In the genomic region with DNA sequence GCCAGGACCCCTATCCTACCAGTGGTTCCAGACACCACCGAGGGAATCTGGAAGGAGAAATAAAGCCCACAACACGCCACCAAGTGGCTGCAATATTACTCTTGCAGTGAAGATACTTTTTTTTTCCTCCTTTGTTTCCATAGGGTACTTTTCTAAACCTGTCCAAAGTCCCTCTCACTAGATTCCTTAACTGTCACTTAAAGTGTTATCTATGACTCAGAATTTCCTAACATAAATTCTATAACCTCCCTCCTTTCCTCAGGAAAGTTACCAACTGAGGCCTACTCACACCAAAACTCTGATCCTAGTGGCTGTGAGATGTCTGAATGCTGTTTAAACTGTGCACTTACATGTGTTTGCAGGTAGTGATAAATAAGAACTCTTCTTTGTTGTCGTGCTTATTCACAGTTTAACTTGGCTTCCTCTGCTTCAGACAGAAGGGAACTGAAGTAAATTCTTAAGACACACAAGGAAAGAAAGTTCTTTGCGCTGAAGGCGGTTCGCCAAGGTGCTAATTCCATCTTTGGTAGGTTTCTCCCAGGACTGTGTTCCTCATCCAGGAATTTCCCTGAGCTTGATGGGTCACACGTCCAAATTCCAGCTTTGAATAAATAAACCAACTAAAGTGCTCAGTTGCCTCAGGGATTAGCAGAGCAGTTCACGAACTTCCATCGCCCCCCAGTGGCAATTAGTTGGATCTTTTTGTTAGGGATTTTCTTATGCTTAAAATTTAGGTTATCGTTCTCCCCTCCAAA, we compare ENCODE assay signal across 8 cellular contexts. TPM values are rescaled to one million over a fixed set of nuclear protein-coding genes. Genes with fewer than 3 reads are reported as not detected.
DNase-seq lines count a peak whose midpoint lies in the region; ATAC-seq, FAIRE-seq and TF ChIP-seq lines count a peak whose summit lies in the region.

No MANE protein-coding gene starts in this region.

- no peak overlapping the region for H3K4me3 Mint-ChIP-seq in astrocyte (ENCODE audit: unreplicated experiment)

- FAIRE-seq in astrocyte (lab: Jason Lieb, UNC): peak; percentile 98

- H3K27me3 ChIP-seq in MM.1S (replicated peaks; ENCODE audit: insufficient read depth, low read length) (no peaks in the 10 kb centered on the region), astrocyte (ENCODE audit: insufficient read depth, low read length) (no peaks in the 10 kb centered on the region), kidney epithelial cell (ENCODE audit: control insufficient read depth, insufficient read depth, low read length) (no peaks in the 10 kb centered on the region)

- H3K4me3 ChIP-seq in MM.1S (ENCODE audit: low read length) (no peak overlapping the region), astrocyte (ENCODE audit: insufficient read depth, low read depth, low read length) (no peak overlapping the region), kidney epithelial cell (ENCODE audit: low read depth, low read length) (no peak overlapping the region)

- H3K27ac ChIP-seq in MM.1S (ENCODE audit: low read length) (no peak overlapping the region), astrocyte (ENCODE audit: low read depth, low read length) (peak overlapping the region; percentile 78)

- no peaks in the 10 kb centered on the region for H4K20me1 ChIP-seq in MM.1S (ENCODE audit: insufficient read depth, low read length)
- no peaks in the 10 kb centered on the region for H4K20me1 ChIP-seq in astrocyte (ENCODE audit: insufficient read depth, low read length)

- H3K4me2 ChIP-seq in MM.1S (ENCODE audit: low read depth, low read length) (no peak overlapping the region), astrocyte (ENCODE audit: low read length) (peak overlapping the region; percentile 57)

- TF ChIP-seq CTCF in MM.1S (IDR thresholded peaks at IDR 0.05; ENCODE audit: low read length) (peak; percentile 46), astrocyte (IDR thresholded peaks at IDR 0.05; ENCODE audit: insufficient read depth, low read depth, low read length) (peak; percentile 55), kidney epithelial cell (IDR thresholded peaks at IDR 0.05; ENCODE audit: insufficient read depth, low read length, poor library complexity, severe bottlenecking) (peak; percentile 31)

- no peaks in the 10 kb centered on the region for H3K9me3 Mint-ChIP-seq in astrocyte (ENCODE audit: unreplicated experiment)

- H3K9me2 ChIP-seq in MM.1S (replicated peaks; ENCODE audit: insufficient read depth, low read length): no peaks in the 10 kb centered on the region

- no peaks in the 10 kb centered on the region for H3F3A ChIP-seq in MM.1S (ENCODE audit: insufficient read depth, low read length)

- no peaks in the 10 kb centered on the region for H3K4me1 ChIP-seq in MM.1S (ENCODE audit: low read length)
- H3K4me1 ChIP-seq in astrocyte (ENCODE audit: insufficient read depth, low read length): peaks cover 11% of the 10 kb centered on the region

- peak overlapping the region; percentile 75 for H3K27ac Mint-ChIP-seq in astrocyte (ENCODE audit: unreplicated experiment)

- H3K79me2 ChIP-seq in MM.1S (ENCODE audit: low read length) (no peaks in the 10 kb centered on the region), astrocyte (ENCODE audit: insufficient read depth, low read length) (no peaks in the 10 kb centered on the region)

- H2AFZ ChIP-seq in MM.1S (ENCODE audit: low read length): no peak overlapping the region
- peak overlapping the region; percentile 35 for H2AFZ ChIP-seq in astrocyte (ENCODE audit: low read depth, low read length)

- H3K4me1 Mint-ChIP-seq in astrocyte (ENCODE audit: low read depth, unreplicated experiment): peaks cover 12% of the 10 kb centered on the region

- in situ Hi-C loops in G401 (cut with HindIII; ENCODE audit: low sequenced_read_pairs): no loop called here

- peak; percentile 10 for DNase-seq in G401 (ENCODE audit: low spot score)
- DNase-seq in MM.1S: no peak
- DNase-seq in astrocyte (ENCODE audit: low read depth): peak; percentile 68
- DNase-seq in kidney epithelial cell (ENCODE audit: low read depth): peak; percentile 32
- DNase-seq in ureter (ENCODE audit: low spot score): peak; percentile 52
- no peak for DNase-seq in SW480 (ENCODE audit: low spot score)

- no peaks in the 10 kb centered on the region for H3K27me3 Mint-ChIP-seq in astrocyte (ENCODE audit: low read depth, unreplicated experiment)

- no peak overlapping the region for H3K9ac ChIP-seq in MM.1S (ENCODE audit: low read length)
- peak overlapping the region; percentile 62 for H3K9ac ChIP-seq in astrocyte (ENCODE audit: low read length)

- ATAC-seq in HG02970 (IDR thresholded peaks at IDR 0.05; ENCODE audit: low FRiP score, unreplicated experiment) (no peak), GM19455 (IDR thresholded peaks at IDR 0.05; ENCODE audit: unreplicated experiment) (no peak)

- H3K9me3 ChIP-seq in MM.1S (replicated peaks; ENCODE audit: insufficient read depth, low read length) (no peaks in the 10 kb centered on the region), astrocyte (ENCODE audit: insufficient read depth, low read depth, low read length) (no peaks in the 10 kb centered on the region)

- no peaks in the 10 kb centered on the region for H3K36me3 Mint-ChIP-seq in astrocyte (ENCODE audit: low read depth, unreplicated experiment)

- H3K36me3 ChIP-seq in MM.1S (replicated peaks; ENCODE audit: insufficient read depth, low read length) (no peaks in the 10 kb centered on the region), astrocyte (ENCODE audit: insufficient read depth, low read length) (no peaks in the 10 kb centered on the region), kidney epithelial cell (ENCODE audit: control insufficient read depth, insufficient read depth, low read length) (no peaks in the 10 kb centered on the region)

RNA-seq across cellular contexts. Expression of a gene that starts 10.7 kb away (rescaled TPM):
- 40.6 and 42.8 TPM in 2 replicates for total RNA-seq in G401 (2014; rRNA removed; shearing (Covaris generic))
- total RNA-seq in astrocyte (38.0 and 39.2 TPM in 2 replicates), kidney epithelial cell (16.6 and 17.0 TPM in 2 replicates), ureter (21.9 TPM)

Comparison
In these comparisons a context has a peak if more than half of its experiments do, and no peak if none do; other contexts are left out.
1. DNase-seq: peak in G401 (single experiment), astrocyte (single experiment), kidney epithelial cell (single experiment) and ureter (single experiment); none in MM.1S (single experiment) and SW480 (single experiment).
2. Peak in every context shown above with its lines, with median percentiles within 50 percentile points of each other: CTCF ChIP-seq.